Comparison of ENCODE assay signal across 2 cellular contexts in genomic region chr3:98900265-98901031, GRCh38.
A peak's percentile ranks its signal among the peaks of the same experiment; 100 is the strongest.
TF ChIP-seq lines count a peak whose summit lies in the region.

No MANE protein-coding gene starts in this region.

TF ChIP-seq in IMR-90, 13 proteins besides CTCF, POLR2A, EP300 and RAD21:
- TF ChIP-seq NFE2L2 (IDR thresholded peaks at IDR 0.05; ENCODE audit: low read depth, low read length), result no peak
- TF ChIP-seq USF2 (IDR thresholded peaks at IDR 0.05; ENCODE audit: low read depth, low read length), result no peak
- peak; percentile 59; the same call in 1 of the 2 replicates for TF ChIP-seq CHD1 (IDR thresholded peaks at IDR 0.05; ENCODE audit: low read depth, low read length)
- TF ChIP-seq CEBPB (IDR thresholded peaks at IDR 0.05; ENCODE audit: low read depth, low read length), result no peak
- TF ChIP-seq ELK1 (IDR thresholded peaks at IDR 0.05; ENCODE audit: borderline replicate concordance, low read depth, low read length), result no peak
TF ChIP-seq in IMR-90: peak in this region for 1.

TF ChIP-seq in HEK293T, 16 proteins besides CTCF, POLR2A, EP300 and RAD21:
- TF ChIP-seq NFRKB (IDR thresholded peaks at IDR 0.05) (no peak), L3MBTL2 (conservative IDR thresholded peaks at IDR 0.05) (no peak), TARDBP (IDR thresholded peaks at IDR 0.05) (no peak), FOXK2 (IDR thresholded peaks at IDR 0.05) (no peak), HDGF (IDR thresholded peaks at IDR 0.05; ENCODE audit: borderline replicate concordance) (no peak), CTBP1 (IDR thresholded peaks at IDR 0.05; ENCODE audit: borderline replicate concordance) (no peak), FOXM1 (IDR thresholded peaks at IDR 0.05; ENCODE audit: borderline replicate concordance) (no peak), ELF4 (IDR thresholded peaks at IDR 0.05) (no peak), BHLHE40 (IDR thresholded peaks at IDR 0.05; ENCODE audit: borderline replicate concordance) (no peak), SP1 (IDR thresholded peaks at IDR 0.05) (no peak), ZNF384 (IDR thresholded peaks at IDR 0.05) (no peak), SUZ12 (IDR thresholded peaks at IDR 0.05) (no peak), ARNT (IDR thresholded peaks at IDR 0.05) (no peak), LEF1 (IDR thresholded peaks at IDR 0.05; ENCODE audit: borderline replicate concordance) (no peak)
- TF ChIP-seq, protein P1, sequence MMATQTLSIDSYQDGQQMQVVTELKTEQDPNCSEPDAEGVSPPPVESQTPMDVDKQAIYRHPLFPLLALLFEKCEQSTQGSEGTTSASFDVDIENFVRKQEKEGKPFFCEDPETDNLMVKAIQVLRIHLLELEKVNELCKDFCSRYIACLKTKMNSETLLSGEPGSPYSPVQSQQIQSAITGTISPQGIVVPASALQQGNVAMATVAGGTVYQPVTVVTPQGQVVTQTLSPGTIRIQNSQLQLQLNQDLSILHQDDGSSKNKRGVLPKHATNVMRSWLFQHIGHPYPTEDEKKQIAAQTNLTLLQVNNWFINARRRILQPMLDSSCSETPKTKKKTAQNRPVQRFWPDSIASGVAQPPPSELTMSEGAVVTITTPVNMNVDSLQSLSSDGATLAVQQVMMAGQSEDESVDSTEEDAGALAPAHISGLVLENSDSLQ (IDR thresholded peaks at IDR 0.05), result no peak
